Comparison of ENCODE assay signal across 24 cellular contexts in the genomic region with DNA sequence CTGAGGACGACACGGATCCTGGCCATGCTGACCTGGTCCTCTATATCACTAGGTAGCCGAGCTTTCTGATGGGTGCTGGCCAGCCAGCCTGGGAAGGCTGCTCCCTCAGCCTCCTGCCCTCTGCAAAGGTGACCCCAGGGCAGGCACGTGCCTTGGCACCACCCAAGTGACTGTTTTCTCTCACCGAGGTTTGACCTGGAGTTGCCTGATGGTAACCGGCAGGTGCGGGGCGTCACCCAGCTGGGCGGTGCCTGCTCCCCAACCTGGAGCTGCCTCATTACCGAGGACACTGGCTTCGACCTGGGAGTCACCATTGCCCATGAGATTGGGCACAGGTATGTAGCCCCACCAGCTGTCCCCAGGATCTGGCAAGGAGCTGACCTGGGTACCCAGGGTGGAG.
"Had no signal": no experiment of that assay in that cellular context is flagged by ENCODE, and none has a peak within 500 bp of the region (broad histone marks: within the 10 kb centered on the region; RNA-seq: fewer than 3 reads in every experiment).

No MANE protein-coding gene starts in this region.

- H3K4me3 ChIP-seq: coronary artery, dorsolateral prefrontal cortex, esophagus muscularis mucosa, gastrocnemius medialis, heart right ventricle, pancreas, prostate gland, thoracic aorta had no signal

- H3K27me3 ChIP-seq: pancreas had no signal

- H3K27ac Mint-ChIP-seq: natural killer cell; stimulated activated naive CD8-positive, alpha-beta T cell treated with anti-CD3 and anti-CD28 coated beads, Interleukin-15, amount 100 ng/mL, for 72 hours had no signal

- H3K4me1 ChIP-seq: prostate gland had no signal

- H3K4me3 Mint-ChIP-seq: natural killer cell; stimulated activated naive B cell treated with anti-CD40 and anti-IgM and Interleukin-4, amounts not matched to agents 10 μg/mL and 1 μg/mL and 100 μg/mL, for 72 hours; stimulated activated naive CD8-positive, alpha-beta T cell treated with anti-CD3 and anti-CD28 coated beads, Interleukin-15, amount 100 ng/mL, for 72 hours had no signal

- H3K9me3 ChIP-seq: esophagus muscularis mucosa, gastrocnemius medialis, heart right ventricle, pancreas, prostate gland, thoracic aorta had no signal

- H3K36me3 Mint-ChIP-seq: natural killer cell; stimulated activated naive B cell treated with anti-CD40 and anti-IgM and Interleukin-4, amounts not matched to agents 10 μg/mL and 1 μg/mL and 100 μg/mL, for 72 hours had no signal

- H3K27ac ChIP-seq: coronary artery, dorsolateral prefrontal cortex, esophagus muscularis mucosa, heart right ventricle, pancreas, prostate gland, thoracic aorta had no signal

- DNase-seq: dorsolateral prefrontal cortex; effector CD8-positive, alpha-beta T cell; gastrocnemius medialis; heart right ventricle; hypothalamus; kidney glomerular epithelial cell; mammary epithelial cell; natural killer cell; nucleus accumbens; pancreas; retina; stimulated activated CD4-positive, alpha-beta T cell treated with anti-CD3 and anti-CD28 coated beads, Interleukin-2, amount 100 ng/mL, for 24 hours; stimulated activated CD4-positive, alpha-beta T cell treated with anti-CD3 and anti-CD28 coated beads, Interleukin-4, amount 100 ng/mL, for 4 hours; stimulated activated naive B cell treated with anti-CD40 and anti-IgM and Interleukin-4, amounts not matched to agents 10 μg/mL and 1 μg/mL and 100 μg/mL, for 72 hours; stimulated activated naive CD8-positive, alpha-beta T cell treated with anti-CD3 and anti-CD28 coated beads, Interleukin-15, amount 100 ng/mL, for 72 hours; substantia nigra; trophoblast cell had no signal

- H3K36me3 ChIP-seq: gastrocnemius medialis, heart right ventricle, pancreas, prostate gland, thoracic aorta had no signal

- H3K9me3 Mint-ChIP-seq: natural killer cell; neural crest cell; stimulated activated naive B cell treated with anti-CD40 and anti-IgM and Interleukin-4, amounts not matched to agents 10 μg/mL and 1 μg/mL and 100 μg/mL, for 72 hours; stimulated activated naive CD8-positive, alpha-beta T cell treated with anti-CD3 and anti-CD28 coated beads, Interleukin-15, amount 100 ng/mL, for 72 hours had no signal

- H3K4me1 Mint-ChIP-seq: neural crest cell had no signal

- ATAC-seq: heart right ventricle; left lobe of liver; natural killer cell; pancreas; sciatic nerve; stimulated activated naive B cell treated with anti-CD40 and anti-IgM and Interleukin-4, amounts not matched to agents 10 μg/mL and 1 μg/mL and 100 μg/mL, for 72 hours; stimulated activated naive CD8-positive, alpha-beta T cell treated with anti-CD3 and anti-CD28 coated beads, Interleukin-15, amount 100 ng/mL, for 72 hours had no signal
